8 cellular contexts compared by ENCODE assay signal in the genomic region with DNA sequence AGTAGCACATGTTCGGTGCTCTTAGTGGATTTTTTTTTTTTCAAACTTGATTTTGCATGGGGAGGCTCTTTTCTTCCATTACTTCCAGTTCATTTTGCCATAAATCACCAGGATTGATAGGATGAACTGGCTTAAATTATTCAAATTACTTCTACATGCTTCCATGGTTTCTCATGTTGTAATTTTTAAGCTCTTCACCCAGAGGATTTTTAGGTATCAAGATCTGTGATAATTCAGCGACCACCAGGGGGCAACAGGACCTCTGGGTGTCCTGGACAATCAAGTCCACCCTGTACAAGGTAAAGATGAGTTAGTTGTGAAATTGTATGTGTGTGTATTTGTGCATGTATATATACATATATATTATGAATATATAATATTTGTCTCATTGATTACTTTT.
A peak's percentile ranks its signal among the peaks of the same experiment; 100 is the strongest.
DNase-seq lines count a peak whose midpoint lies in the region; ATAC-seq and TF ChIP-seq lines count a peak whose summit lies in the region.

No MANE protein-coding gene starts in this region.

- TF ChIP-seq CTCF in 22Rv1 (IDR thresholded peaks at IDR 0.05) (peak; percentile 67), GM12873 (IDR thresholded peaks at IDR 0.05; ENCODE audit: insufficient read depth, low read depth, low read length, missing control alignments) (peak; percentile 47), SU-DHL-6 (IDR thresholded peaks at IDR 0.05; ENCODE audit: insufficient read depth, low read length, poor library complexity, severe bottlenecking) (peak; percentile 33)

- ATAC-seq in GM19452 (IDR thresholded peaks at IDR 0.05; ENCODE audit: unreplicated experiment) (no peak), HG03469 (IDR thresholded peaks at IDR 0.05; ENCODE audit: unreplicated experiment) (no peak)

- H3K4me3 ChIP-seq in SU-DHL-6 (ENCODE audit: insufficient read depth, low read length, poor library complexity, severe bottlenecking) = no peak overlapping the region

- no peaks in the 10 kb centered on the region for H3K9me3 ChIP-seq in SU-DHL-6 (ENCODE audit: insufficient read depth, low read length)

- no peaks in the 10 kb centered on the region for H3F3A ChIP-seq in SU-DHL-6 (ENCODE audit: insufficient read depth)

- H3K9me2 ChIP-seq in SU-DHL-6 (replicated peaks; ENCODE audit: insufficient read depth, low read length) = no peaks in the 10 kb centered on the region

- H3K79me2 ChIP-seq in SU-DHL-6 (ENCODE audit: insufficient read depth, low read length) = no peaks in the 10 kb centered on the region

- no peak overlapping the region for H3K4me3 Mint-ChIP-seq in activated T-cell treated with anti-CD3 and anti-CD28 coated beads, Interleukin-2, amount 50 U/mL, for 24 hours

- H3K27me3 ChIP-seq in SU-DHL-6 (ENCODE audit: low read length) = no peaks in the 10 kb centered on the region

- H3K36me3 ChIP-seq in SU-DHL-6 (ENCODE audit: low read length) = no peaks in the 10 kb centered on the region

- no peak overlapping the region for H3K4me2 ChIP-seq in SU-DHL-6 (ENCODE audit: low read depth, low read length, poor library complexity, severe bottlenecking)

- no peaks in the 10 kb centered on the region for H3K36me3 Mint-ChIP-seq in activated T-cell treated with anti-CD3 and anti-CD28 coated beads, Interleukin-2, amount 50 U/mL, for 24 hours (ENCODE audit: low read depth)

- H4K20me1 ChIP-seq in SU-DHL-6 (ENCODE audit: low read depth, low read length) = no peaks in the 10 kb centered on the region

- H3K27ac ChIP-seq in 22Rv1 = no peak overlapping the region
- no peak overlapping the region for H3K27ac ChIP-seq in SU-DHL-6 (ENCODE audit: low read depth, low read length)

- peaks cover 37% of the 10 kb centered on the region for H3K27me3 Mint-ChIP-seq in activated T-cell treated with anti-CD3 and anti-CD28 coated beads, Interleukin-2, amount 50 U/mL, for 24 hours

- DNase-seq in NCI-H1105 treated with DMSO at 0.1 percent for 48 hours (lab: John Stamatoyannopoulos, UW) (peak; percentile 70), inferior parietal cortex (ENCODE audit: extremely low spot score) (peak; percentile 66)
- DNase-seq in activated T-cell treated with anti-CD3 and anti-CD28 coated beads, Interleukin-2, amount 50 U/mL, for 24 hours = no peak

- peaks cover 13% of the 10 kb centered on the region for H3K4me1 Mint-ChIP-seq in activated T-cell treated with anti-CD3 and anti-CD28 coated beads, Interleukin-2, amount 50 U/mL, for 24 hours (ENCODE audit: low read depth)

- no peak overlapping the region for H2AFZ ChIP-seq in SU-DHL-6 (ENCODE audit: low read depth, low read length, severe bottlenecking)

- H3K9ac ChIP-seq in SU-DHL-6 (ENCODE audit: low read length) = no peak overlapping the region

- peaks cover 3% of the 10 kb centered on the region for H3K9me3 Mint-ChIP-seq in activated T-cell treated with anti-CD3 and anti-CD28 coated beads, Interleukin-2, amount 50 U/mL, for 24 hours

- H3K27ac Mint-ChIP-seq in activated T-cell treated with anti-CD3 and anti-CD28 coated beads, Interleukin-2, amount 50 U/mL, for 24 hours = no peak overlapping the region
